In genomic region chr1:1069061-1069710, GRCh38 we compare ENCODE assay signal across 1 cellular context.
TF ChIP-seq lines count a peak whose summit lies in the region.

No MANE protein-coding gene starts in this region.

TF ChIP-seq in K562, 482 proteins besides CTCF, POLR2A, EP300 and RAD21 (continued from another document and continues in another):
- no peak for TF ChIP-seq CHAMP1 (IDR thresholded peaks at IDR 0.05)
- TF ChIP-seq EGR1 (conservative IDR thresholded peaks at IDR 0.05), result peak; percentile 60; the same call in 1 of the 2 replicates
- TF ChIP-seq SAP30 (IDR thresholded peaks at IDR 0.05; ENCODE audit: borderline replicate concordance, insufficient read depth, low read depth, low read length, poor library complexity, severe bottlenecking), result peak; percentile 67
- TF ChIP-seq ZFX (CRISPR knock-in tag; IDR thresholded peaks at IDR 0.05), result 0 out of 2 replicates have a peak, but pooled peaks have one; percentile 28
- TF ChIP-seq ATF2 (CRISPR knock-in tag; IDR thresholded peaks at IDR 0.05), result peak; percentile 71; the same call in 1 of the 2 replicates
- no peak for TF ChIP-seq EWSR1 (IDR thresholded peaks at IDR 0.05; ENCODE audit: borderline replicate concordance, low read depth, partially characterized antibody)
- no peak for TF ChIP-seq HOMEZ (CRISPR knock-in tag; IDR thresholded peaks at IDR 0.05)
- TF ChIP-seq TCF3 (CRISPR knock-in tag; IDR thresholded peaks at IDR 0.05), result no peak
- TF ChIP-seq MEIS2 (IDR thresholded peaks at IDR 0.05; ENCODE audit: partially characterized antibody), result peak; percentile 75
- no peak for TF ChIP-seq NUFIP1 (IDR thresholded peaks at IDR 0.05; ENCODE audit: partially characterized antibody)
- TF ChIP-seq MXI1 (IDR thresholded peaks at IDR 0.05; ENCODE audit: low read depth, low read length), result peak; percentile 92
- no peak for TF ChIP-seq RNF219 (CRISPR knock-in tag; IDR thresholded peaks at IDR 0.05)
- no peak for TF ChIP-seq SFPQ (IDR thresholded peaks at IDR 0.05; ENCODE audit: low read depth, low read length)
- TF ChIP-seq BMI1 (IDR thresholded peaks at IDR 0.05; ENCODE audit: low read length), result peak; percentile 90
- TF ChIP-seq DPF2 (IDR thresholded peaks at IDR 0.05), result no peak
- TF ChIP-seq GTF3C2 (IDR thresholded peaks at IDR 0.05; ENCODE audit: borderline replicate concordance, extremely low read depth, insufficient read length), result peak; percentile 11
- TF ChIP-seq FOSL1 (tag; conservative IDR thresholded peaks at IDR 0.05), result 0 out of 2 replicates have a peak, but pooled peaks have one; percentile 25
- no peak for TF ChIP-seq CEBPG (CRISPR knock-in tag; IDR thresholded peaks at IDR 0.05)
- TF ChIP-seq CEBPG (tag; conservative IDR thresholded peaks at IDR 0.05 in 1 of 2, IDR thresholded peaks at IDR 0.05 in 1 of 2), result no peak
- TF ChIP-seq CHD4 (IDR thresholded peaks at IDR 0.05; ENCODE audit: insufficient read depth, insufficient replicate concordance, low read depth, low read length, poor library complexity, severe bottlenecking), result no peak
- no peak for TF ChIP-seq PCBP2 (IDR thresholded peaks at IDR 0.05; ENCODE audit: low read depth, low read length, poor library complexity, severe bottlenecking)
- peak; percentile 36 for TF ChIP-seq HMGN3 (IDR thresholded peaks at IDR 0.05; ENCODE audit: borderline replicate concordance, extremely low read depth, insufficient read length, low read depth, low read length)
- no peak for TF ChIP-seq ARID4B (CRISPR knock-in tag; IDR thresholded peaks at IDR 0.05)
- TF ChIP-seq CREM (IDR thresholded peaks at IDR 0.05; ENCODE audit: low read depth), result peak; percentile 65
- TF ChIP-seq GABPA (tag; conservative IDR thresholded peaks at IDR 0.05; ENCODE audit: low read depth), result no peak
- no peak for TF ChIP-seq NONO (IDR thresholded peaks at IDR 0.05; ENCODE audit: low read depth in 2 of 2, low read length in 1 of 2)
- no peak for TF ChIP-seq SMARCE1 (IDR thresholded peaks at IDR 0.05)
- TF ChIP-seq CBFB (CRISPR knock-in tag; IDR thresholded peaks at IDR 0.05), result 0 out of 2 replicates have a peak, but pooled peaks have one; percentile 8
- TF ChIP-seq ZNF444 (CRISPR knock-in tag; IDR thresholded peaks at IDR 0.05), result no peak
- peak; percentile 94 to 96 for TF ChIP-seq NRF1 (conservative IDR thresholded peaks at IDR 0.05 in 1 of 2, IDR thresholded peaks at IDR 0.05 in 1 of 2)
- no peak for TF ChIP-seq NFIX (CRISPR knock-in tag; IDR thresholded peaks at IDR 0.05; ENCODE audit: low read depth)
- 0 out of 2 replicates have a peak, but pooled peaks have one; percentile 16 for TF ChIP-seq ZNF830 (CRISPR knock-in tag; IDR thresholded peaks at IDR 0.05)
- no peak for TF ChIP-seq ARID3B (CRISPR knock-in tag; IDR thresholded peaks at IDR 0.05; ENCODE audit: borderline replicate concordance)
- TF ChIP-seq ZNF75A (CRISPR knock-in tag; IDR thresholded peaks at IDR 0.05), result no peak
- no peak for TF ChIP-seq CBX5 (IDR thresholded peaks at IDR 0.05; ENCODE audit: borderline replicate concordance, low read depth)
- 0 out of 2 replicates have a peak, but pooled peaks have one; percentile 18 for TF ChIP-seq ZNF583 (CRISPR knock-in tag; IDR thresholded peaks at IDR 0.05)
- TF ChIP-seq VEZF1 (CRISPR knock-in tag; IDR thresholded peaks at IDR 0.05), result peak; percentile 82
- TF ChIP-seq CCNT2 (IDR thresholded peaks at IDR 0.05; ENCODE audit: borderline replicate concordance, extremely low read depth, insufficient read length, low read depth, low read length), result peak; percentile 33
